18 cellular contexts compared by ENCODE assay signal in the genomic region with DNA sequence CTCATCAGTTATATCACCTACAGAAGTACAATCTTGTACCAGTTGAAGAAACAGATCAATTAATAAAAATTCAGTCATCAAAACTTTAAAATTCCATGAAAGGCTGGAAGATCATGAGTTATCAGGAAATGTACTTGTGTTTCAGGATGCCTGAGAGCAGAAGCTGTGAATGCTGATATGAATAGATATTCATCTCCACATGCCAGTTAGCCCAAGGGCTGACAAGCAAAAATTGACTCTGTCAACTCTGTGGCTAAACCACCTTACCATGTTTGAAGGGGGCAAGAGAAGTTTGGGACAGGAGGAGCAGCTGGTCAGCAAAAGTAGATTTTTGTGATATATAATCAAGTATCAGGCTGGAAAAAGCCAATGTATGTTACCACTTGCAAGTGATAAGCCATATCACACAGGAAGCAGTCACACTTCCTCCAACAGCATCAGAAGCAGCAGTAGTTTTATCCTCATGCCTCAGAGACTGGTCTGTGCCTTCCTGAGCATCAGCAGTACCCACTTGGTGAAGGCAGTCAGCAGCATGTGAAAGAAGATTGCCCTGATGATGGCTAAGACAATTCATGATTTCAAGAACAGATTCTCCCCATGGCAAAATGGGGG.
"Had no signal": no experiment of that assay in that cellular context is flagged by ENCODE, and none has a peak within 500 bp of the region (broad histone marks: within the 10 kb centered on the region; RNA-seq: fewer than 3 reads in every experiment).

No MANE protein-coding gene starts in this region.

- DNase-seq: activated CD4-positive, alpha-beta T cell treated with anti-CD3 and anti-CD28 coated beads, Interleukin-2, amount 50 U/mL, for 4 hours; activated gamma-delta T cell; cortex of kidney; head of caudate nucleus; left ventricle myocardium inferior; mammary epithelial cell; psoas muscle; right cardiac atrium; stimulated activated naive CD8-positive, alpha-beta T cell treated with anti-CD3 and anti-CD28 coated beads, Interleukin-15, Interleukin-2, amounts not matched to agents 100 U/mL and 50 U/mL, for 24 hours; substantia nigra; tibial artery had no signal

- H3K4me2 ChIP-seq: neural progenitor cell had no signal

- H3K9ac ChIP-seq: neural progenitor cell had no signal

- H3K4me3 ChIP-seq: ascending aorta, left ventricle myocardium inferior, neural progenitor cell, psoas muscle, skin epidermis, tibial artery, vagina had no signal

- H3K27me3 ChIP-seq: ascending aorta, neural progenitor cell, tibial artery, vagina had no signal

- H3K4me1 ChIP-seq: ascending aorta, left ventricle myocardium inferior, psoas muscle, tibial artery, vagina had no signal

- H3K27ac ChIP-seq: ascending aorta, left ventricle myocardium inferior, neural progenitor cell, psoas muscle, skin epidermis, tibial artery, vagina, VCaP had no signal

- ATAC-seq: psoas muscle; right cardiac atrium; stimulated activated naive CD8-positive, alpha-beta T cell treated with anti-CD3 and anti-CD28 coated beads, Interleukin-15, Interleukin-2, amounts not matched to agents 100 U/mL and 50 U/mL, for 24 hours had no signal

- H3K36me3 ChIP-seq: ascending aorta, left ventricle myocardium inferior, neural progenitor cell, tibial artery, vagina had no signal

- H2AFZ ChIP-seq: neural progenitor cell had no signal

- FAIRE-seq: endometrium, frontal cortex had no signal

- H3K9me3 ChIP-seq: ascending aorta, psoas muscle, tibial artery, vagina had no signal
